25 cellular contexts compared by ENCODE assay signal in the genomic region with DNA sequence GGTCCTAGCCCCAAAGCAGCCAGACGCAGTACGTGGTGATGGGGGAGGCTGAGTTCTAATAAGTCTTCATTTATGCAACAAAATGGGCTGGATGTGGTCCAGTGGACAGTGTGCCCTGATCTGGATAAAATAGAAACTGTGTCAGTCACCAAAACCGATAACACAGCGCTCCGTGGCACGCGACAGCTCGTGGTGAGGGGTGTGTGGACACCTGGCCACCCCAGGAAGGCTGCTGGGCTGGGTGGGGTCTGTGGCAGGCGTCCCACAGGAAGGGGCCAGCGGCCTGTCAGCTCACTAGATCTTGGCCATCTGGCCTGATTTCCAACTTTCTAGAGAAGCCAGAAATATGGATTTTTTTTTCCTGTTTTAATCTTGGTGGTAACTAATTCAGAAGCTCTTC.
"Had no signal": no experiment of that assay in that cellular context is flagged by ENCODE, and none has a peak within 500 bp of the region (broad histone marks: within the 10 kb centered on the region; RNA-seq: fewer than 3 reads in every experiment).

No MANE protein-coding gene starts in this region.

- H3K4me3 ChIP-seq: dorsolateral prefrontal cortex, lung, mucosa of descending colon, prostate gland, right atrium auricular region, sigmoid colon, stomach, thyroid gland, vagina had no signal

- H3K9me3 ChIP-seq: mucosa of descending colon, neutrophil, prostate gland, right atrium auricular region, sigmoid colon, stomach, thyroid gland, vagina had no signal

- DNase-seq: cortex of kidney; dorsolateral prefrontal cortex; effector CD4-positive, alpha-beta T cell; hypothalamus; kidney; mucosa of descending colon; naive B cell; sigmoid colon; stimulated activated CD4-positive, alpha-beta T cell treated with anti-CD3 and anti-CD28 coated beads, Interleukin-2, amount 100 ng/mL, for 24 hours; stimulated activated CD4-positive, alpha-beta T cell treated with anti-CD3 and anti-CD28 coated beads, Interleukin-4, amount 100 ng/mL, for 24 hours; stimulated activated naive CD4-positive, alpha-beta T cell treated with Interleukin-2 at 50 U/mL for 16 hours; stomach; thyroid gland had no signal

- H3K4me1 ChIP-seq: prostate gland, right atrium auricular region, thyroid gland had no signal

- H3K4me3 Mint-ChIP-seq: memory B cell; mesothelial cell of epicardium; naive B cell; natural killer cell treated with Interleukin-12 subunit alpha and Interleukin-12 subunit beta and Interleukin-15 and Interleukin-18, amount 100 ng/mL, for 72 hours; neural crest cell; stimulated activated effector memory CD8-positive, alpha-beta T cell treated with anti-CD3 and anti-CD28 coated beads, Interleukin-12 subunit alpha, Interleukin-12 subunit beta, amount 100 ng/mL, for 72 hours had no signal

- H3K9me3 Mint-ChIP-seq: memory B cell; mesothelial cell of epicardium; natural killer cell treated with Interleukin-12 subunit alpha and Interleukin-12 subunit beta and Interleukin-15 and Interleukin-18, amount 100 ng/mL, for 72 hours; neural crest cell; stimulated activated effector memory CD8-positive, alpha-beta T cell treated with anti-CD3 and anti-CD28 coated beads, Interleukin-12 subunit alpha, Interleukin-12 subunit beta, amount 100 ng/mL, for 72 hours had no signal

- ATAC-seq: left lobe of liver; natural killer cell treated with Interleukin-12 subunit alpha and Interleukin-12 subunit beta and Interleukin-15 and Interleukin-18, amount 100 ng/mL, for 72 hours; stimulated activated effector memory CD8-positive, alpha-beta T cell treated with anti-CD3 and anti-CD28 coated beads, Interleukin-12 subunit alpha, Interleukin-12 subunit beta, amount 100 ng/mL, for 72 hours had no signal

- H3K36me3 Mint-ChIP-seq: memory B cell; naive B cell; natural killer cell treated with Interleukin-12 subunit alpha and Interleukin-12 subunit beta and Interleukin-15 and Interleukin-18, amount 100 ng/mL, for 72 hours; stimulated activated effector memory CD8-positive, alpha-beta T cell treated with anti-CD3 and anti-CD28 coated beads, Interleukin-12 subunit alpha, Interleukin-12 subunit beta, amount 100 ng/mL, for 72 hours had no signal

- H3K36me3 ChIP-seq: neutrophil, prostate gland had no signal

- FAIRE-seq: frontal cortex, kidney had no signal

- H3K27me3 ChIP-seq: dorsolateral prefrontal cortex, neutrophil, right atrium auricular region, sigmoid colon, stomach, thyroid gland, vagina had no signal

- H3K4me1 Mint-ChIP-seq: mesothelial cell of epicardium; naive B cell; neural crest cell; stimulated activated effector memory CD8-positive, alpha-beta T cell treated with anti-CD3 and anti-CD28 coated beads, Interleukin-12 subunit alpha, Interleukin-12 subunit beta, amount 100 ng/mL, for 72 hours had no signal

- H3K27ac ChIP-seq: neutrophil, prostate gland, right atrium auricular region, thyroid gland, vagina had no signal

- H3K27ac Mint-ChIP-seq: memory B cell; mesothelial cell of epicardium; natural killer cell treated with Interleukin-12 subunit alpha and Interleukin-12 subunit beta and Interleukin-15 and Interleukin-18, amount 100 ng/mL, for 72 hours; stimulated activated effector memory CD8-positive, alpha-beta T cell treated with anti-CD3 and anti-CD28 coated beads, Interleukin-12 subunit alpha, Interleukin-12 subunit beta, amount 100 ng/mL, for 72 hours had no signal

- H3K27me3 Mint-ChIP-seq: naive B cell; natural killer cell treated with Interleukin-12 subunit alpha and Interleukin-12 subunit beta and Interleukin-15 and Interleukin-18, amount 100 ng/mL, for 72 hours had no signal
